ENCODE assay signal across 19 cellular contexts in the genomic region with DNA sequence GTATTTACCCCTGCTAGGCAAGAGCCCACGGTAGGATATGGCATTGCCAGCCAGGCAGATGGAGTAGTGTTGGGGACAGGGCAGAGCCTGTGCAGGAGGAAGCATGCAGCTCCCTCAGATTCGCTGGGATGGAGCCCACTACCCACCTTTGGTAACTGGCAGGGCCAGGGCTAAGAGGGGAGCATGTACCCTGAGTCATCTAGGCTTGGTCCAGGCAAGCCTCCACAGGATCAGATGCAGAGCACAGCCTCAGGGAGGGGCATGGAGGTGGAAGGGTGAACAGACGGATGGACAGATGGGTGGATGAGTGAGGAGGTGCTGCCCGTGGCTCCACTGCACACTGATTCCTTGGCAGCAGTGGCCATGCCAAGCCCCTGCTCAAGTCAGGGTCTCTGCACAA. TPM values are rescaled to one million over a fixed set of nuclear protein-coding genes. Genes with fewer than 3 reads are reported as not detected.
DNase-seq lines count a peak whose midpoint lies in the region; ATAC-seq and TF ChIP-seq lines count a peak whose summit lies in the region.
"Had no signal": no experiment of that assay in that cellular context is flagged by ENCODE, and none has a peak within 500 bp of the region (broad histone marks: within the 10 kb centered on the region; RNA-seq: fewer than 3 reads in every experiment).

No MANE protein-coding gene starts in this region.

- no peak for TF ChIP-seq POLR2A in esophagus muscularis mucosa (IDR thresholded peaks at IDR 0.05; ENCODE audit: low read depth)
- no peak for TF ChIP-seq POLR2A in suprapubic skin (IDR thresholded peaks at IDR 0.05)

- H3K4me1 Mint-ChIP-seq in activated CD4-positive, alpha-beta T cell treated with anti-CD3 and anti-CD28 coated beads, Interleukin-2, amount 10 ng/mL, durations not matched to agents 24 days and 14 days = peaks cover 5% of the 10 kb centered on the region
- no peaks in the 10 kb centered on the region for H3K4me1 Mint-ChIP-seq in activated CD4-positive, alpha-beta T cell treated with anti-CD3 and anti-CD28 coated beads, Interleukin-2, amount 10 ng/mL, durations not matched to agents 7 days and 5 days
- H3K4me1 Mint-ChIP-seq: CD8-positive, alpha-beta memory T cell had no signal

- H3K27me3 ChIP-seq in RWPE2 (ENCODE audit: insufficient read depth, poor library complexity, severe bottlenecking) = no peaks in the 10 kb centered on the region
- no peaks in the 10 kb centered on the region for H3K27me3 ChIP-seq in esophagus muscularis mucosa
- no peaks in the 10 kb centered on the region for H3K27me3 ChIP-seq in suprapubic skin
- H3K27me3 ChIP-seq in brain microvascular endothelial cell (replicated peaks) = no peaks in the 10 kb centered on the region
- H3K27me3 ChIP-seq: MG63 had no signal

- WGBS in esophagus muscularis mucosa = 93% methylated on average over 3 of the region's 4 CpGs
- WGBS in suprapubic skin = 46% methylated on average over 4 of the region's 4 CpGs

- TF ChIP-seq EP300 in esophagus muscularis mucosa (IDR thresholded peaks at IDR 0.05) (no peak), suprapubic skin (IDR thresholded peaks at IDR 0.05) (no peak)

- no peak for TF ChIP-seq CTCF in RWPE2 (IDR thresholded peaks at IDR 0.05; ENCODE audit: poor library complexity, severe bottlenecking)
- no peak for TF ChIP-seq CTCF in esophagus muscularis mucosa (IDR thresholded peaks at IDR 0.05)
- TF ChIP-seq CTCF in suprapubic skin (IDR thresholded peaks at IDR 0.05) = no peak
- no peak for TF ChIP-seq CTCF in brain microvascular endothelial cell (IDR thresholded peaks at IDR 0.05; ENCODE audit: low read depth, low read length, missing control alignments)

- POLR2A ChIA-PET in activated CD4-positive, alpha-beta T cell treated with anti-CD3 and anti-CD28 coated beads, Interleukin-2, amount 10 ng/mL, durations not matched to agents 7 days and 5 days (lab: Charles Lee) = no interaction called here

- peak overlapping the region; percentile 92 for H3K27ac ChIP-seq in RWPE2 (ENCODE audit: poor library complexity, severe bottlenecking)
- no peak overlapping the region for H3K27ac ChIP-seq in esophagus muscularis mucosa (replicated peaks in 1 of 4)
- H3K27ac ChIP-seq in suprapubic skin = peak overlapping the region; percentile 30
- H3K27ac ChIP-seq in brain microvascular endothelial cell = no peak overlapping the region
- H3K27ac ChIP-seq: KMS-11 had no signal

- H3K9me3 ChIP-seq in RWPE2 (ENCODE audit: severe bottlenecking) = no peaks in the 10 kb centered on the region
- no peaks in the 10 kb centered on the region for H3K9me3 ChIP-seq in esophagus muscularis mucosa
- H3K9me3 ChIP-seq in suprapubic skin = no peaks in the 10 kb centered on the region
- H3K9me3 ChIP-seq: HAP-1, MG63, SK-N-SH had no signal

- H3K36me3 ChIP-seq in RWPE2 (ENCODE audit: low read depth) (peaks cover 85% of the 10 kb centered on the region), esophagus muscularis mucosa (no peaks in the 10 kb centered on the region), suprapubic skin (no peaks in the 10 kb centered on the region), brain microvascular endothelial cell (replicated peaks) (no peaks in the 10 kb centered on the region)
- H3K36me3 ChIP-seq: HAP-1 had no signal

- no peak overlapping the region for H3K27ac Mint-ChIP-seq in activated CD4-positive, alpha-beta T cell treated with anti-CD3 and anti-CD28 coated beads, Interleukin-2, amount 10 ng/mL, durations not matched to agents 24 days and 14 days
- no peak overlapping the region for H3K27ac Mint-ChIP-seq in activated CD4-positive, alpha-beta T cell treated with anti-CD3 and anti-CD28 coated beads, Interleukin-2, amount 10 ng/mL, durations not matched to agents 7 days and 5 days
- H3K27ac Mint-ChIP-seq: CD8-positive, alpha-beta memory T cell had no signal

- CTCF ChIA-PET in activated CD4-positive, alpha-beta T cell treated with anti-CD3 and anti-CD28 coated beads, Interleukin-2, amount 10 ng/mL, durations not matched to agents 7 days and 5 days (lab: Charles Lee) = interaction anchor here (2.1 kb wide), 1 partner anchor 9 kb away, joined by 7 read pairs; no protein-coding TSS in a partner anchor

- no peaks in the 10 kb centered on the region for H3K36me3 Mint-ChIP-seq in activated CD4-positive, alpha-beta T cell treated with anti-CD3 and anti-CD28 coated beads, Interleukin-2, amount 10 ng/mL, durations not matched to agents 24 days and 14 days (ENCODE audit: low read depth)
- H3K36me3 Mint-ChIP-seq in activated CD4-positive, alpha-beta T cell treated with anti-CD3 and anti-CD28 coated beads, Interleukin-2, amount 10 ng/mL, durations not matched to agents 7 days and 5 days (ENCODE audit: low read depth) = no peaks in the 10 kb centered on the region
- H3K36me3 Mint-ChIP-seq: CD8-positive, alpha-beta memory T cell had no signal

- intact Hi-C loops in activated CD4-positive, alpha-beta T cell treated with anti-CD3 and anti-CD28 coated beads, Interleukin-2, amount 10 ng/mL, durations not matched to agents 24 days and 14 days (cut with micrococcal nuclease) = no loop called here
- intact Hi-C loops in esophagus muscularis mucosa (cut with DNase I) = no loop called here

- peak; percentile 46 for DNase-seq in activated CD4-positive, alpha-beta T cell treated with anti-CD3 and anti-CD28 coated beads, Interleukin-2, amount 10 ng/mL, durations not matched to agents 24 days and 14 days
- no peak for DNase-seq in activated CD4-positive, alpha-beta T cell treated with anti-CD3 and anti-CD28 coated beads, Interleukin-2, amount 10 ng/mL, durations not matched to agents 7 days and 5 days
- DNase-seq in RWPE2 (ENCODE audit: low spot score) (no peak), esophagus muscularis mucosa (ENCODE audit: extremely low spot score) (peak; percentile 37), suprapubic skin (ENCODE audit: low spot score in 2 of 2) (no peak), NCI-H69 (lab: John Stamatoyannopoulos, UW) (no peak), brain microvascular endothelial cell (no peak)
- DNase-seq: CD8-positive, alpha-beta memory T cell; GDM1; MG63; NCI-H2107; NCI-H774; SHP77; SK-N-SH had no signal

- no peaks in the 10 kb centered on the region for H3K27me3 Mint-ChIP-seq in activated CD4-positive, alpha-beta T cell treated with anti-CD3 and anti-CD28 coated beads, Interleukin-2, amount 10 ng/mL, durations not matched to agents 24 days and 14 days
- H3K27me3 Mint-ChIP-seq in activated CD4-positive, alpha-beta T cell treated with anti-CD3 and anti-CD28 coated beads, Interleukin-2, amount 10 ng/mL, durations not matched to agents 7 days and 5 days = no peaks in the 10 kb centered on the region
- H3K27me3 Mint-ChIP-seq: CD8-positive, alpha-beta memory T cell had no signal

- ATAC-seq in RWPE2 (ENCODE audit: low read depth) (peak; percentile 59), HG02840 (IDR thresholded peaks at IDR 0.05; ENCODE audit: low FRiP score, unreplicated experiment) (no peak)
- ATAC-seq: GM12878, Panc1 had no signal

- H3K4me3 ChIP-seq in RWPE2 (ENCODE audit: severe bottlenecking) (no peak overlapping the region), esophagus muscularis mucosa (no peak overlapping the region), suprapubic skin (no peak overlapping the region), brain microvascular endothelial cell (ENCODE audit: low read depth, low read length) (no peak overlapping the region)
- H3K4me3 ChIP-seq: GM12878, HAP-1, MG63 had no signal

- H3K4me3 Mint-ChIP-seq in activated CD4-positive, alpha-beta T cell treated with anti-CD3 and anti-CD28 coated beads, Interleukin-2, amount 10 ng/mL, durations not matched to agents 24 days and 14 days = no peak overlapping the region
- no peak overlapping the region for H3K4me3 Mint-ChIP-seq in activated CD4-positive, alpha-beta T cell treated with anti-CD3 and anti-CD28 coated beads, Interleukin-2, amount 10 ng/mL, durations not matched to agents 7 days and 5 days
- H3K4me3 Mint-ChIP-seq: CD8-positive, alpha-beta memory T cell had no signal

- H3K9me3 Mint-ChIP-seq in activated CD4-positive, alpha-beta T cell treated with anti-CD3 and anti-CD28 coated beads, Interleukin-2, amount 10 ng/mL, durations not matched to agents 24 days and 14 days = no peaks in the 10 kb centered on the region
- no peaks in the 10 kb centered on the region for H3K9me3 Mint-ChIP-seq in activated CD4-positive, alpha-beta T cell treated with anti-CD3 and anti-CD28 coated beads, Interleukin-2, amount 10 ng/mL, durations not matched to agents 7 days and 5 days
- H3K9me3 Mint-ChIP-seq: CD8-positive, alpha-beta memory T cell had no signal

- H3K4me1 ChIP-seq in RWPE2 (ENCODE audit: insufficient read depth, poor library complexity, severe bottlenecking) (peaks cover 47% of the 10 kb centered on the region), esophagus muscularis mucosa (peaks cover 9 to 18% (median 17%) of the 10 kb centered on the region in 4 donors), suprapubic skin (peaks cover 52% of the 10 kb centered on the region)
- H3K4me1 ChIP-seq: HAP-1 had no signal

- in situ Hi-C loops in brain microvascular endothelial cell (cut with HindIII; ENCODE audit: low pct_ligation_motif_present, low sequenced_read_pairs) = loop anchor here (25.0 kb wide), 1 partner anchor 204 kb away; no protein-coding TSS in a partner anchor

RNA-seq across cellular contexts. Expression of a gene that starts 33.0 kb away (rescaled TPM):
- total RNA-seq in activated CD4-positive, alpha-beta T cell treated with anti-CD3 and anti-CD28 coated beads, Interleukin-2, amount 10 ng/mL, durations not matched to agents 24 days and 14 days = 1.5 and 1.8 TPM in 2 replicates
- total RNA-seq in activated CD4-positive, alpha-beta T cell treated with anti-CD3 and anti-CD28 coated beads, Interleukin-2, amount 10 ng/mL, durations not matched to agents 7 days and 5 days = 1 to 10 TPM; 1.2 to 1.6 TPM
- total RNA-seq in esophagus muscularis mucosa (1 to 10 TPM in 2 of 4 donors, under 1 TPM in 2; 0.75 to 1.4 (median 1.1) TPM), suprapubic skin (100 to 1,000 TPM; 218 to 274 (median 257) TPM)

Comparison
In these comparisons a context has a peak if more than half of its experiments do, and no peak if none do; other contexts are left out.
1. DNase-seq: peak in activated CD4-positive, alpha-beta T cell treated with anti-CD3 and anti-CD28 coated beads, Interleukin-2, amount 10 ng/mL, durations not matched to agents 24 days and 14 days (single experiment) and esophagus muscularis mucosa (single experiment); none in activated CD4-positive, alpha-beta T cell treated with anti-CD3 and anti-CD28 coated beads, Interleukin-2, amount 10 ng/mL, durations not matched to agents 7 days and 5 days (single experiment), RWPE2 (single experiment), suprapubic skin (0 of 2), NCI-H69 (single experiment) and brain microvascular endothelial cell (single experiment).
2. H3K27ac ChIP-seq: peak in RWPE2 (single experiment) and suprapubic skin (single experiment); none in esophagus muscularis mucosa (0 of 4) and brain microvascular endothelial cell (single experiment).
3. RNA of a gene that starts 33.0 kb away (total RNA-seq): 218 to 274 TPM in suprapubic skin; 1.5 to 1.8 TPM in activated CD4-positive, alpha-beta T cell treated with anti-CD3 and anti-CD28 coated beads, Interleukin-2, amount 10 ng/mL, durations not matched to agents 24 days and 14 days, 1.2 to 1.6 TPM in activated CD4-positive, alpha-beta T cell treated with anti-CD3 and anti-CD28 coated beads, Interleukin-2, amount 10 ng/mL, durations not matched to agents 7 days and 5 days and 0.75 to 1.4 TPM in esophagus muscularis mucosa; every median in the first group is over 10 times any median in the second.